30 cellular contexts compared by ENCODE assay signal in genomic region chr6:28712982-28713381, GRCh38.
"Had no signal": no experiment of that assay in that cellular context is flagged by ENCODE, and none has a peak within 500 bp of the region (broad histone marks: within the 10 kb centered on the region; RNA-seq: fewer than 3 reads in every experiment).

No MANE protein-coding gene starts in this region.

- H3K36me3 Mint-ChIP-seq: neural progenitor cell had no signal

- H3K36me3 ChIP-seq: esophagus squamous epithelium, heart right ventricle, lower lobe of right lung, neural progenitor cell, transverse colon had no signal

- H3K27ac Mint-ChIP-seq: activated CD4-positive, alpha-beta memory T cell treated with anti-CD3 and anti-CD28 coated beads, Interleukin-2, amount 10 ng/mL, durations not matched to agents 7 days and 5 days; activated CD4-positive, alpha-beta T cell treated with anti-CD3 and anti-CD28 coated beads, Interleukin-2, amount 10 ng/mL, durations not matched to agents 24 days and 14 days; activated naive CD8-positive, alpha-beta T cell; activated T-helper 2 cell treated with anti-CD3 and anti-CD28 coated beads, Interferon-gamma antibody, Interleukin-2, Interleukin-4, amounts not matched to agents 10 μg/mL and 5 μg/mL and 100 μg/mL, durations not matched to agents 14 hours and 24 hours and 36 hours; natural killer cell; neural progenitor cell; stimulated activated naive B cell treated with anti-CD40 and anti-IgM and Interleukin-4, amounts not matched to agents 10 μg/mL and 1 μg/mL and 100 μg/mL, for 72 hours had no signal

- H3K4me3 Mint-ChIP-seq: activated CD4-positive, alpha-beta memory T cell treated with anti-CD3 and anti-CD28 coated beads, Interleukin-2, amount 10 ng/mL, durations not matched to agents 7 days and 5 days; activated CD4-positive, alpha-beta T cell treated with anti-CD3 and anti-CD28 coated beads, Interleukin-2, amount 10 ng/mL, durations not matched to agents 24 days and 14 days; activated naive CD8-positive, alpha-beta T cell; activated T-cell treated with anti-CD3 and anti-CD28 coated beads, Interleukin-2, amount 50 U/mL, for 4 hours; natural killer cell; neural progenitor cell; stimulated activated naive B cell treated with anti-CD40 and anti-IgM and Interleukin-4, amounts not matched to agents 10 μg/mL and 1 μg/mL and 100 μg/mL, for 72 hours had no signal

- H3K4me3 ChIP-seq: body of pancreas, esophagus squamous epithelium, heart right ventricle, lower lobe of right lung, neural progenitor cell, psoas muscle, smooth muscle cell, transverse colon had no signal

- H3K27ac ChIP-seq: body of pancreas, esophagus squamous epithelium, heart right ventricle, lower lobe of right lung, neural progenitor cell, parathyroid adenoma, psoas muscle, transverse colon, VCaP had no signal

- H3K9me3 ChIP-seq: body of pancreas, lower lobe of right lung, psoas muscle, transverse colon had no signal

- DNase-seq: activated CD4-positive, alpha-beta memory T cell treated with anti-CD3 and anti-CD28 coated beads, Interleukin-2, amount 10 ng/mL, durations not matched to agents 7 days and 5 days; activated CD8-positive, alpha-beta memory T cell treated with anti-CD3 and anti-CD28 coated beads, Interleukin-2, amount 50 U/mL, for 48 hours; activated T-cell treated with anti-CD3 and anti-CD28 coated beads, Interleukin-2, amount 50 U/mL, for 4 hours; aorta; body of pancreas; dermis blood vessel endothelial cell; effector CD8-positive, alpha-beta T cell; esophagus squamous epithelium; foreskin melanocyte; heart right ventricle; lower lobe of right lung; mesenchymal stem cell; natural killer cell; occipital lobe; psoas muscle; stimulated activated CD4-positive, alpha-beta T cell treated with anti-CD3 and anti-CD28 coated beads, Interleukin-1b, Interleukin-23, amount 100 ng/mL, for 48 hours; stimulated activated CD4-positive, alpha-beta T cell treated with anti-CD3 and anti-CD28 coated beads, Interleukin-4, amount 100 ng/mL, for 4 hours; stimulated activated CD8-positive, alpha-beta memory T cell treated with anti-CD3 and anti-CD28 coated beads, Interleukin-4, amount 100 ng/mL, for 48 hours; stimulated activated naive B cell treated with anti-CD40 and anti-IgM and Interleukin-4, amounts not matched to agents 10 μg/mL and 1 μg/mL and 100 μg/mL, for 72 hours; T-helper 9 cell; transverse colon had no signal

- H3K4me1 ChIP-seq: heart right ventricle, lower lobe of right lung, neural progenitor cell, parathyroid adenoma, psoas muscle, transverse colon had no signal

- H3K27me3 ChIP-seq: body of pancreas had no signal

- ATAC-seq: activated CD4-positive, CD25-positive, alpha-beta regulatory T cell treated with anti-CD3 and anti-CD28 coated beads, Interleukin-2, amount 50 U/mL, for 24 hours; activated T-cell treated with anti-CD3 and anti-CD28 coated beads, Interleukin-2, amount 50 U/mL, for 4 hours; body of pancreas; heart right ventricle; left lobe of liver; lower lobe of right lung; natural killer cell; psoas muscle; stimulated activated naive B cell treated with anti-CD40 and anti-IgM and Interleukin-4, amounts not matched to agents 10 μg/mL and 1 μg/mL and 100 μg/mL, for 72 hours had no signal
